28 cellular contexts compared by ENCODE assay signal in the genomic region with DNA sequence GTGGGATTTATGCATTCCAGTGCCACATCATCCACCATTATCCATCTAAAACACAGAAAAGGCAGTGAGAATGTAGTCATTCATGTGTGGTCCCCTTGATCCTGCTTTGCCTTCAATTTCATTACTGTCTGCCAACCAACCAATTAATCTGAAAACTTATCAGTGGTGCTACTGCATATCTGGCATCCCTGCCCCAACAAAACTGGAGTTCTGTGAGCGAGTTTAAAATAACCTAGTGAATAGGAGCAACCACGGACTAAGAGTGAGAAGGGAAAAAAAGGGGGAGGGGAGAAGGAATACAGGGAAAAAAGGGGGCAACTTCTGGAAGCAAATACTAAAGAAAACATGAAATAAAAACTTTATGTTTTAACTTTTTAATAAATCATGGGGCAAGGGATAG.
"Had no signal": no experiment of that assay in that cellular context is flagged by ENCODE, and none has a peak within 500 bp of the region (broad histone marks: within the 10 kb centered on the region; RNA-seq: fewer than 3 reads in every experiment).

No MANE protein-coding gene starts in this region.

- H3K27ac Mint-ChIP-seq: immature natural killer cell; naive B cell; natural killer cell; nephron progenitor cell; neural progenitor cell; stimulated activated naive B cell treated with anti-CD40 and anti-IgM and Interleukin-4, amounts not matched to agents 10 μg/mL and 1 μg/mL and 100 μg/mL, for 72 hours had no signal

- H3K27me3 ChIP-seq: neural progenitor cell, neutrophil, stomach, testis, thyroid gland, transverse colon, upper lobe of left lung, vagina had no signal

- H3K9ac ChIP-seq: neural progenitor cell, parathyroid adenoma had no signal

- H3K4me2 ChIP-seq: neural progenitor cell had no signal

- H3K27ac ChIP-seq: lower lobe of right lung, neural progenitor cell, neutrophil, parathyroid adenoma, psoas muscle, skin epidermis, stomach, testis, thyroid gland, transverse colon, upper lobe of left lung, vagina had no signal

- ATAC-seq: lower lobe of right lung; natural killer cell; psoas muscle; sciatic nerve; stimulated activated naive B cell treated with anti-CD40 and anti-IgM and Interleukin-4, amounts not matched to agents 10 μg/mL and 1 μg/mL and 100 μg/mL, for 72 hours; stimulated activated naive CD8-positive, alpha-beta T cell treated with anti-CD3 and anti-CD28 coated beads, Interleukin-15, Interleukin-2, amounts not matched to agents 100 U/mL and 50 U/mL, for 24 hours had no signal

- H3K9me3 ChIP-seq: lower lobe of right lung, neutrophil, psoas muscle, stomach, testis, thyroid gland, transverse colon, upper lobe of left lung, vagina had no signal

- H3K79me2 ChIP-seq: parathyroid adenoma had no signal

- H3K4me3 Mint-ChIP-seq: immature natural killer cell; naive B cell; natural killer cell; nephron progenitor cell; neural progenitor cell; stimulated activated naive B cell treated with anti-CD40 and anti-IgM and Interleukin-4, amounts not matched to agents 10 μg/mL and 1 μg/mL and 100 μg/mL, for 72 hours had no signal

- H3K4me3 ChIP-seq: lower lobe of right lung, neural progenitor cell, psoas muscle, skin epidermis, stomach, testis, thyroid gland, transverse colon, upper lobe of left lung, vagina had no signal

- H3K9me3 Mint-ChIP-seq: naive B cell; nephron progenitor cell; neural progenitor cell; stimulated activated naive B cell treated with anti-CD40 and anti-IgM and Interleukin-4, amounts not matched to agents 10 μg/mL and 1 μg/mL and 100 μg/mL, for 72 hours had no signal

- H3K36me3 ChIP-seq: lower lobe of right lung, neural progenitor cell, neutrophil, stomach, thyroid gland, transverse colon, upper lobe of left lung, vagina had no signal

- H3K27me3 Mint-ChIP-seq: naive B cell; stimulated activated naive B cell treated with anti-CD40 and anti-IgM and Interleukin-4, amounts not matched to agents 10 μg/mL and 1 μg/mL and 100 μg/mL, for 72 hours had no signal

- H3K4me1 Mint-ChIP-seq: immature natural killer cell; naive B cell; natural killer cell; neural progenitor cell; stimulated activated naive B cell treated with anti-CD40 and anti-IgM and Interleukin-4, amounts not matched to agents 10 μg/mL and 1 μg/mL and 100 μg/mL, for 72 hours had no signal

- H3K4me1 ChIP-seq: lower lobe of right lung, neural progenitor cell, parathyroid adenoma, psoas muscle, stomach, testis, thyroid gland, transverse colon, upper lobe of left lung, vagina had no signal

- DNase-seq: hypothalamus; immature natural killer cell; kidney; lower lobe of right lung; mammary epithelial cell; mesenchymal stem cell; naive B cell; natural killer cell; nephron progenitor cell; occipital lobe; psoas muscle; stimulated activated CD4-positive, alpha-beta T cell treated with anti-CD3 and anti-CD28 coated beads, Interleukin-12 subunit alpha, Interleukin-12 subunit beta, amount 100 ng/mL, for 4 hours; stimulated activated CD4-positive, alpha-beta T cell treated with anti-CD3 and anti-CD28 coated beads, Interleukin-15, amount 100 ng/mL, for 24 hours; stimulated activated CD4-positive, alpha-beta T cell treated with anti-CD3 and anti-CD28 coated beads, Interleukin-2, amount 100 ng/mL, for 24 hours; stimulated activated CD4-positive, alpha-beta T cell treated with anti-CD3 and anti-CD28 coated beads, Interleukin-4, amount 100 ng/mL, for 1 hour; stimulated activated naive B cell treated with anti-CD40 and anti-IgM and Interleukin-4, amounts not matched to agents 10 μg/mL and 1 μg/mL and 100 μg/mL, for 72 hours; stimulated activated naive CD8-positive, alpha-beta T cell treated with anti-CD3 and anti-CD28 coated beads, Interleukin-15, Interleukin-2, amounts not matched to agents 100 U/mL and 50 U/mL, for 24 hours; stomach; testis; thyroid gland; transverse colon; upper lobe of left lung had no signal

- H3K36me3 Mint-ChIP-seq: immature natural killer cell; naive B cell; natural killer cell; neural progenitor cell; stimulated activated naive B cell treated with anti-CD40 and anti-IgM and Interleukin-4, amounts not matched to agents 10 μg/mL and 1 μg/mL and 100 μg/mL, for 72 hours had no signal

- H2AFZ ChIP-seq: neural progenitor cell, parathyroid adenoma had no signal

- FAIRE-seq: kidney had no signal
